Comparison of ENCODE assay signal across 18 cellular contexts in the genomic region with DNA sequence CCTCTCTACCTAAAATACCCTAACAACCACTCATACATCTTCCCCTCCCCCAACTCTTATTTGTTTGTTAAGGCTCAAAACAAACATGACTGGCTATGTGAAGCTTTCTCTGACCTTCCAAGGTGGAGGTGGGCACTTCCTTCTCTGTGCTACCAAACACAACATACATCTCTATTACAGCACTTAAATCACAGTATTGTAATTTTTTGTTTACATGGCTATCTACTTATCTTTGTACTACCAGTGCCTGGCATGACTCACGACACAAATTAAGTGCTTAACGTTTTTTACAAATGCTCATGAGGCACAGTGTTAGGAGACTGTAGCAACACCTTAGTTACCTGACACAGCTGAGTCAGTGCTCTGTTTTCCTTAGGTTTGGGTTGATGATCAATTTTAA. TPM values are rescaled to one million over a fixed set of nuclear protein-coding genes. Genes with fewer than 3 reads are reported as not detected.
DNase-seq lines count a peak whose midpoint lies in the region; ATAC-seq, FAIRE-seq and TF ChIP-seq lines count a peak whose summit lies in the region.
"Had no signal": no experiment of that assay in that cellular context is flagged by ENCODE, and none has a peak within 500 bp of the region (broad histone marks: within the 10 kb centered on the region; RNA-seq: fewer than 3 reads in every experiment).

No MANE protein-coding gene starts in this region.

- peaks cover 5% of the 10 kb centered on the region for H3K79me2 ChIP-seq in keratinocyte (ENCODE audit: control insufficient read depth, insufficient read depth, low read length)

- H3K4me3 ChIP-seq in HUES48 (ENCODE audit: low read depth, low read length) (no peak overlapping the region), keratinocyte (ENCODE audit: control insufficient read depth in 2 of 3, extremely low read depth in 1 of 3, insufficient read depth in 2 of 3, low read depth in 1 of 3, low read length in 3 of 3) (no peak overlapping the region), colonic mucosa (no peak overlapping the region), BE2C (ENCODE audit: low read depth, low read length) (no peak overlapping the region)
- H3K4me3 ChIP-seq: BLaER1 had no signal

- H3K4me1 ChIP-seq in HUES48 (ENCODE audit: control insufficient read depth, insufficient read depth, low read length), result peaks cover 36% of the 10 kb centered on the region
- H3K4me1 ChIP-seq in keratinocyte (ENCODE audit: control insufficient read depth, extremely low read depth, insufficient read depth, low read length), result peaks cover 7% of the 10 kb centered on the region
- H3K4me1 ChIP-seq in colonic mucosa, result no peaks in the 10 kb centered on the region
- H3K4me1 ChIP-seq in BE2C, result no peaks in the 10 kb centered on the region
- H3K4me1 ChIP-seq: BLaER1 had no signal

- TF ChIP-seq CTCF in RWPE1 (conservative IDR thresholded peaks at IDR 0.05; ENCODE audit: low read depth), result no peak
- TF ChIP-seq CTCF in keratinocyte (optimal IDR thresholded peaks at IDR 0.05 in 1 of 3, IDR thresholded peaks at IDR 0.05 in 1 of 3, conservative IDR thresholded peaks at IDR 0.05 in 1 of 3; ENCODE audit: extremely low read depth in 1 of 3, insufficient read depth in 2 of 3, low read length in 3 of 3), result no peak
- TF ChIP-seq CTCF in colonic mucosa (IDR thresholded peaks at IDR 0.05), result no peak
- no peak for TF ChIP-seq CTCF in BE2C (IDR thresholded peaks at IDR 0.05; ENCODE audit: low read depth, low read length)

- CTCF ChIA-PET in RWPE1 (lab: Yijun Ruan, JAX), result no interaction called here

- H3K36me3 ChIP-seq in HUES48 (ENCODE audit: control insufficient read depth, insufficient read depth, low read length) (no peaks in the 10 kb centered on the region), keratinocyte (ENCODE audit: control insufficient read depth in 2 of 2, extremely low read depth in 1 of 2, insufficient read depth in 2 of 2, low read length in 2 of 2) (peaks cover 0 to 1% of the 10 kb centered on the region in 2 experiments), colonic mucosa (no peaks in the 10 kb centered on the region), BE2C (no peaks in the 10 kb centered on the region)

- DNase-seq in Caki2 (ENCODE audit: low read depth) (peak; percentile 35), RWPE1 (ENCODE audit: low spot score) (peak; percentile 72), keratinocyte (ENCODE audit: low read depth, low spot score) (no peak), colonic mucosa (no peak), BE2C (no peak)
- DNase-seq in stimulated activated effector memory CD8-positive, alpha-beta T cell treated with anti-CD3 and anti-CD28 coated beads, Interleukin-12 subunit alpha, Interleukin-12 subunit beta, amount 100 ng/mL, for 72 hours (ENCODE audit: low spot score in 2 of 2), result no peak
- DNase-seq: activated T-cell treated with anti-CD3 and anti-CD28 coated beads, Interleukin-2, amount 50 U/mL, for 48 hours; aorta; hippocampal formation; midbrain; NCI-H526 treated with DMSO at 0.1 percent for 48 hours; stimulated activated CD4-positive, alpha-beta T cell treated with anti-CD3 and anti-CD28 coated beads, Interleukin-2, amount 100 ng/mL, for 48 hours; stimulated activated naive CD8-positive, alpha-beta T cell treated with anti-CD3 and anti-CD28 coated beads, Interleukin-15, amount 100 ng/mL, for 72 hours had no signal

- H3K27ac ChIP-seq in HUES48 (ENCODE audit: low read depth, low read length) (peak overlapping the region; percentile 52), RWPE1 (no peak overlapping the region), keratinocyte (ENCODE audit: control insufficient read depth, insufficient read depth, low read length) (peak overlapping the region; percentile 18), colonic mucosa (no peak overlapping the region)
- H3K27ac ChIP-seq: BLaER1 had no signal

- H3K27ac Mint-ChIP-seq in stimulated activated effector memory CD8-positive, alpha-beta T cell treated with anti-CD3 and anti-CD28 coated beads, Interleukin-12 subunit alpha, Interleukin-12 subunit beta, amount 100 ng/mL, for 72 hours, result no peak overlapping the region

- H3K27me3 ChIP-seq in HUES48 (ENCODE audit: control insufficient read depth, insufficient read depth, low read length), result no peaks in the 10 kb centered on the region
- H3K27me3 ChIP-seq in keratinocyte (ENCODE audit: control insufficient read depth, extremely low read depth, insufficient read depth, low read length), result no peaks in the 10 kb centered on the region
- H3K27me3 ChIP-seq in colonic mucosa, result no peaks in the 10 kb centered on the region
- peaks cover 6% of the 10 kb centered on the region; the same call in 1 of the 2 replicates for H3K27me3 ChIP-seq in BE2C
- H3K27me3 ChIP-seq: BLaER1 had no signal

- H3K4me2 ChIP-seq in keratinocyte (ENCODE audit: control insufficient read depth, extremely low read depth, insufficient read depth, low read depth, low read length), result no peak overlapping the region
- H3K4me2 ChIP-seq: BLaER1 had no signal

- H3K36me3 Mint-ChIP-seq in stimulated activated effector memory CD8-positive, alpha-beta T cell treated with anti-CD3 and anti-CD28 coated beads, Interleukin-12 subunit alpha, Interleukin-12 subunit beta, amount 100 ng/mL, for 72 hours, result no peaks in the 10 kb centered on the region

- no peak for FAIRE-seq in keratinocyte (lab: Jason Lieb, UNC)
- FAIRE-seq: endometrium had no signal

- intact Hi-C loops in colonic mucosa (cut with DNase I), result no loop called here

- H3K4me3 Mint-ChIP-seq in stimulated activated effector memory CD8-positive, alpha-beta T cell treated with anti-CD3 and anti-CD28 coated beads, Interleukin-12 subunit alpha, Interleukin-12 subunit beta, amount 100 ng/mL, for 72 hours, result no peak overlapping the region
- H3K4me3 Mint-ChIP-seq: stimulated activated naive CD8-positive, alpha-beta T cell treated with anti-CD3 and anti-CD28 coated beads, Interleukin-15, amount 100 ng/mL, for 72 hours had no signal

- H4K20me1 ChIP-seq in keratinocyte (ENCODE audit: control insufficient read depth, extremely low read depth, insufficient read depth, low read length), result no peaks in the 10 kb centered on the region

- H2AFZ ChIP-seq in keratinocyte (ENCODE audit: control insufficient read depth, low read length), result no peak overlapping the region

- H3K9ac ChIP-seq in HUES48 (ENCODE audit: low read depth, low read length) (no peak overlapping the region), keratinocyte (ENCODE audit: control insufficient read depth, extremely low read depth, insufficient read depth, low read length) (no peak overlapping the region), colonic mucosa (ENCODE audit: low read depth in 2 of 2, low read length in 2 of 2) (no peak overlapping the region)
- H3K9ac ChIP-seq: BLaER1 had no signal

- no peaks in the 10 kb centered on the region for H3K9me1 ChIP-seq in keratinocyte (ENCODE audit: control insufficient read depth, extremely low read depth, insufficient read depth, low read length)

- POLR2A ChIA-PET in RWPE1 (lab: Yijun Ruan, JAX; ENCODE audit: low non-redundant PET), result no interaction called here

- no peak for ATAC-seq in GM19351 (IDR thresholded peaks at IDR 0.05; ENCODE audit: unreplicated experiment)
- ATAC-seq in stimulated activated effector memory CD8-positive, alpha-beta T cell treated with anti-CD3 and anti-CD28 coated beads, Interleukin-12 subunit alpha, Interleukin-12 subunit beta, amount 100 ng/mL, for 72 hours, result no peak
- ATAC-seq: activated CD4-positive, CD25-positive, alpha-beta regulatory T cell treated with anti-CD3 and anti-CD28 coated beads, Interleukin-2, amount 50 U/mL, for 24 hours; stimulated activated naive CD8-positive, alpha-beta T cell treated with anti-CD3 and anti-CD28 coated beads, Interleukin-15, amount 100 ng/mL, for 72 hours had no signal

- dilution Hi-C loops in keratinocyte (cut with MboI; ENCODE audit: extremely low pct_ligation_motif_present, low sequenced_read_pairs), result no loop called here

- no peaks in the 10 kb centered on the region for H3K9me3 Mint-ChIP-seq in stimulated activated effector memory CD8-positive, alpha-beta T cell treated with anti-CD3 and anti-CD28 coated beads, Interleukin-12 subunit alpha, Interleukin-12 subunit beta, amount 100 ng/mL, for 72 hours
- H3K9me3 Mint-ChIP-seq: stimulated activated naive CD8-positive, alpha-beta T cell treated with anti-CD3 and anti-CD28 coated beads, Interleukin-15, amount 100 ng/mL, for 72 hours had no signal

- peaks cover 5% of the 10 kb centered on the region for H3K4me1 Mint-ChIP-seq in stimulated activated effector memory CD8-positive, alpha-beta T cell treated with anti-CD3 and anti-CD28 coated beads, Interleukin-12 subunit alpha, Interleukin-12 subunit beta, amount 100 ng/mL, for 72 hours

- in situ Hi-C loops in Caki2 (cut with HindIII; ENCODE audit: low pct_unique_long_range_greater_than_20kb, low sequenced_read_pairs), result no loop called here

- H3K9me3 ChIP-seq in HUES48 (ENCODE audit: control insufficient read depth, insufficient read depth, low read length) (no peaks in the 10 kb centered on the region), keratinocyte (ENCODE audit: control insufficient read depth, low read depth, low read length) (no peaks in the 10 kb centered on the region), colonic mucosa (no peaks in the 10 kb centered on the region), BE2C (no peaks in the 10 kb centered on the region)
- H3K9me3 ChIP-seq: BLaER1 had no signal

RNA-seq across cellular contexts. Expression of a gene that starts 18.6 kb away (rescaled TPM):
- 8.5 and 14.1 TPM in 2 replicates for total RNA-seq in Caki2 (2014; rRNA removed; shearing (Covaris generic); ENCODE audit: low replicate concordance)
- 3.8 to 6.5 TPM (median 5.0 TPM) in 3 replicates for polyA plus RNA-seq in keratinocyte
- 60.1 TPM for polyA plus RNA-seq in keratinocyte (2011; ENCODE audit: low read depth)
- polyA plus RNA-seq in keratinocyte (2011; cell fraction: cytosol; rRNA removed), result 3.6 and 4.6 TPM in 2 replicates
- 3.7 and 3.8 TPM in 2 replicates for polyA plus RNA-seq in keratinocyte (2011; cell fraction: nucleus; rRNA removed)
- 9.5 and 10.2 TPM in 2 replicates for polyA plus RNA-seq in keratinocyte (2012; ENCODE audit: low replicate concordance)
- 1.3 to 7.7 TPM (median 5.1 TPM) in 3 replicates for polyA minus RNA-seq in keratinocyte
- 16.7 TPM for polyA minus RNA-seq in keratinocyte (2011; cell fraction: cytosol; rRNA and poly(A)+ RNA removed)
- polyA minus RNA-seq in keratinocyte (2011; cell fraction: nucleus; rRNA and poly(A)+ RNA removed), result 6.2 and 19.4 TPM in 2 replicates
- 1 to 10 TPM in 1 of 2 donors, under 1 TPM in 1; 0.99 to 2.3 TPM for total RNA-seq in colonic mucosa
- polyA plus RNA-seq in BE2C (2012; ENCODE audit: insufficient read depth, insufficient read length, low read depth), result 0.20 TPM

Comparison
In these comparisons a context has a peak if more than half of its experiments do, and no peak if none do; other contexts are left out.
1. DNase-seq: peak in Caki2 (single experiment) and RWPE1 (single experiment); none in keratinocyte (single experiment), colonic mucosa (single experiment), BE2C (single experiment) and stimulated activated effector memory CD8-positive, alpha-beta T cell treated with anti-CD3 and anti-CD28 coated beads, Interleukin-12 subunit alpha, Interleukin-12 subunit beta, amount 100 ng/mL, for 72 hours (0 of 2).
2. H3K27ac ChIP-seq: peak in HUES48 (single experiment) and keratinocyte (single experiment); none in RWPE1 (single experiment) and colonic mucosa (single experiment).